Comparison of ENCODE assay signal across 14 cellular contexts in the genomic region with DNA sequence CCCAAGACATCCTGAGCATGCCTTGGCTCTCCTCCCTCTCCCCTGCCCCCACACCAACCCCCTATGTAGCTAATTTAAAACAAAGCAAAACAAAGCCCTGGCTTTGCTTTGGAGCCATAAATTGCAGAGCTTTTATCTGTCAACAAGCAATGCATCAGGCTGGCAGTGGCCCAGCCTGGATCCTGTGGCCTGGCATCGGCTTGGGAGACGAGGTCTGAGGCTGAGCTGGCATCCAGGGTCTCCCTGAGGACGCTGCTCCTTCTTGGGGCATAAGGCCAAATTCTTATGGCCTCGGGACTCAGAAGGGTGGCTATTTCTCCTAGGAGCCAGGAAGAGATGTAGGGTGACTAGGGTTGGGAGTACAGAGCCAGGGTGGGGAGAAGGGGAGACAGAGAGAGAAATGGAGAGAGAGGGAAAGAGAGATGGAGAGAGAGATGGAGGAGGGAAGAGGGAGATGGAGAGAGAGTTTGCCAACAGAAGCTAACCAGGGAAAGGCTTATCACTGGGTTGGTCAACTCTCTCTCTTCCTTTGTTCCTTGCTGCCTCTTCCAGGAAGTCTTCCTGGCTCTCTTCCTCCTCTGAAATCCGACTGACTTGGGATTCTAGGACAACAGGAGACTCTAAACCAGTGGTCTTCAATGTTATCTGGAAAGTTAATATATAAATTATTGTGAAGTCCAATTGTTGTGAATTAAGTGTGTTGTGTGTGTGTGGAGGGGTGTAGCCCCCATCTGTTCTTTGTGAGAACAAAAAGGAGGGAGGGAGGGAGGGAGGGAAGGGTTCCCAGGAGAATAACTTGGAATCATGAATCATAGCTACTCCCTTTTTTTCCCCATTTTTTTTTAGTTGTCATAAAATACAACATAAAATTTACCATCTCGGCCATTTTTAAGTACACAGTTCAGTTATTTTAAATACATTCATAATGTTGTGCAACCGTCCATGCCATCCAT. TPM values are rescaled to one million over a fixed set of nuclear protein-coding genes. Genes with fewer than 3 reads are reported as not detected.
DNase-seq lines count a peak whose midpoint lies in the region; ATAC-seq and TF ChIP-seq lines count a peak whose summit lies in the region.
"Had no signal": no experiment of that assay in that cellular context is flagged by ENCODE, and none has a peak within 500 bp of the region (broad histone marks: within the 10 kb centered on the region; RNA-seq: fewer than 3 reads in every experiment).

No MANE protein-coding gene starts in this region.

- WGBS in adrenal gland, 4 donors: 38 to 49% (median 42%) methylated on average over 7 of the region's 7 CpGs
- WGBS in transverse colon (ENCODE audit: low coverage in 1 of 2), 2 donors: 39 to 45% methylated on average over 4 to 7 of the region's 7 CpGs

- H3K27me3 ChIP-seq in adrenal gland: no peaks in the 10 kb centered on the region
- H3K27me3 ChIP-seq in transverse colon: no peaks in the 10 kb centered on the region

- H3K27ac ChIP-seq in adrenal gland: peak overlapping the region; percentile 26 to 78 (median 68)
- peak overlapping the region; percentile 64 to 87 (median 76) for H3K27ac ChIP-seq in transverse colon

- H3K4me3 ChIP-seq in adrenal gland (no peak overlapping the region), transverse colon (no peak overlapping the region)
- H3K4me3 ChIP-seq: skin epidermis had no signal

- H3K4me1 ChIP-seq in adrenal gland (replicated peaks in 1 of 2) (peaks cover 27 to 50% of the 10 kb centered on the region in 2 donors), transverse colon (peaks cover 6 to 42% (median 18%) of the 10 kb centered on the region in 4 donors)

- DNase-seq in H4 (ENCODE audit: low spot score): peak; percentile 72
- peak; percentile 79 to 90 (median 83) for DNase-seq in adrenal gland
- DNase-seq in left ventricle myocardium superior: peak; percentile 74
- peak; percentile 39 for DNase-seq in transverse colon
- DNase-seq in hypothalamus (lab: John Stamatoyannopoulos, UW): no peak
- DNase-seq: activated CD4-positive, CD25-positive, alpha-beta regulatory T cell treated with anti-CD3 and anti-CD28 coated beads, Interleukin-2, amount 50 U/mL, for 72 hours; amygdala; Kasumi-1; OCI-M1 had no signal

- H3K9me3 ChIP-seq in adrenal gland (replicated peaks in 1 of 3) (no peaks in the 10 kb centered on the region), transverse colon (no peaks in the 10 kb centered on the region)

- TF ChIP-seq POLR2A in adrenal gland (IDR thresholded peaks at IDR 0.05) (no peak), transverse colon (IDR thresholded peaks at IDR 0.05) (no peak)

- ATAC-seq in left ventricle myocardium superior (peak; percentile 56), GM21526 (IDR thresholded peaks at IDR 0.05; ENCODE audit: low FRiP score, unreplicated experiment) (no peak), HG02840 (IDR thresholded peaks at IDR 0.05; ENCODE audit: low FRiP score, unreplicated experiment) (no peak)
- ATAC-seq: natural killer cell treated with Interleukin-12 subunit alpha and Interleukin-12 subunit beta and Interleukin-15 and Interleukin-18, amount 100 ng/mL, for 72 hours had no signal

- in situ Hi-C loops in transverse colon (cut with MboI; ENCODE audit: low pct_ligation_motif_present in 1 of 4, low pct_unique_long_range_greater_than_20kb in 1 of 4, low sequenced_read_pairs in 3 of 4): no loop called here

- no peak for TF ChIP-seq EP300 in transverse colon (IDR thresholded peaks at IDR 0.05; ENCODE audit: low read depth)

- intact Hi-C loops in adrenal gland (cut with DNase I): no loop called here
- intact Hi-C loops in left ventricle myocardium superior (cut with micrococcal nuclease): no loop called here
- intact Hi-C loops in transverse colon (cut with DNase I; ENCODE audit: low total_unique reads): loop anchor here (2.0 kb wide), 1 partner anchor 17 kb away; no protein-coding TSS in a partner anchor

- H3K36me3 ChIP-seq in adrenal gland (replicated peaks in 1 of 2) (no peaks in the 10 kb centered on the region), transverse colon (no peaks in the 10 kb centered on the region)

- TF ChIP-seq CTCF in adrenal gland (IDR thresholded peaks at IDR 0.05) (no peak), transverse colon (IDR thresholded peaks at IDR 0.05) (no peak)

RNA-seq across cellular contexts. Expression of a gene that starts 29.1 kb away (rescaled TPM):
- total RNA-seq in H4 (2014; rRNA removed; shearing (Covaris generic)): 0.83 TPM in 1 of 2 replicates, not detected in the other
- total RNA-seq in adrenal gland (100 to 1,000 TPM in 4 of 8 donors, 10 to 100 TPM in 4; 37.4 to 168 (median 78.8) TPM), left ventricle myocardium superior (94.6 TPM), transverse colon (10 to 100 TPM in 1 of 4 donors, 1 to 10 TPM in 3; 2.6 to 28.9 (median 4.9) TPM)
- 100 to 1,000 TPM in 1 of 3 donors, 10 to 100 TPM in 2; 24.5 to 130 (median 33.3) TPM for polyA plus RNA-seq in adrenal gland
- polyA plus RNA-seq: keratinocyte had no signal

Comparison
In these comparisons a context has a peak if more than half of its experiments do, and no peak if none do; other contexts are left out.
1. DNase-seq: peak in H4 (single experiment), adrenal gland (7 of 7), left ventricle myocardium superior (single experiment) and transverse colon (single experiment); none in hypothalamus (0 of 51).